ENCODE assay signal across 8 cellular contexts in the genomic region with DNA sequence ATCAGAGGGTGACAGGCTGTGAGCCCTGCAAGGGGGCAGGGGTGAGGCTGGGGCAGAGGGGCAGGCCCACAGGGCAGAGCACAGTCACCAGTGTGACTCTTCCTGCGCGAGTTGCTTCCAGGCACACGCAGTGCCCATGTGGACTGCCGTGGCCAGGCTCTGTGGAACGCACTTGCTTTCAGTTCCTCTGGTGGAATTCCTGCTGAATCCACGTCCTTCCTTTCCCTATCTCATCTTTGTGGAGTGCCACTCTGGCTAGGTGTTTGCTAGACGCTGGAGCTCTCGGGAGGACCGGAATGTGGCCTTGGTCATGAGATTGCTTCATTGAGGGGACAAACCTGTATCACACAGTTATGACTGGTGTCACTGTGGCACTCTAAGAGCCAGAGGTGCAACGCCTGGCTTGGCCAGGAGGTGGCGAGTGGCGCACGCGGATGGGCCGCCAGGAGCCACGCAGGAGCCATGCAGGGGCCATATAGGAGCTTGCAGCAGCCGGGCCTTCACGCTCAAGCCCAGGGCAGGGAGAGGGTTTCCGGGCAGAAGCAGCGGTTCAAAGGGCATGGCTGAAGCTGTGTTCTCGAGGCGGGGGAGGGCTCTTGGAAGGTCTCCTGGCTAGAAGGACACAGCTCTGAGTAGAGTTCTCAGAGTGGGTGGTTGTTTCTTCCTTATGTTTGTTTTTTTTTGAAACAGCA. TPM values are rescaled to one million over a fixed set of nuclear protein-coding genes. Genes with fewer than 3 reads are reported as not detected.
A peak's percentile ranks its signal among the peaks of the same experiment; 100 is the strongest.
DNase-seq lines count a peak whose midpoint lies in the region; ATAC-seq, FAIRE-seq and TF ChIP-seq lines count a peak whose summit lies in the region.

No MANE protein-coding gene starts in this region.

- no peaks in the 10 kb centered on the region for H3K9me3 Mint-ChIP-seq in activated naive CD8-positive, alpha-beta T cell treated with anti-CD3 and anti-CD28 coated beads for 36 hours

- peaks cover 10% of the 10 kb centered on the region; the same call in 1 of the 2 replicates for H3F3A ChIP-seq in SU-DHL-6 (ENCODE audit: insufficient read depth)

- H3K9me3 ChIP-seq in Karpas-422 (ENCODE audit: low read length) = no peaks in the 10 kb centered on the region
- H3K9me3 ChIP-seq in SU-DHL-6 (ENCODE audit: insufficient read depth, low read length) = no peaks in the 10 kb centered on the region

- H3K27me3 ChIP-seq in Karpas-422 (ENCODE audit: low read length) (no peaks in the 10 kb centered on the region), SU-DHL-6 (ENCODE audit: low read length) (no peaks in the 10 kb centered on the region)

- peak; percentile 88 for ATAC-seq in Right ventricle myocardium superior (ENCODE audit: poor library complexity)
- ATAC-seq in HG02981 (IDR thresholded peaks at IDR 0.05; ENCODE audit: unreplicated experiment) = no peak

- H3K36me3 Mint-ChIP-seq in activated naive CD8-positive, alpha-beta T cell treated with anti-CD3 and anti-CD28 coated beads for 36 hours = peaks cover 31% of the 10 kb centered on the region

- no peak overlapping the region for H3K4me3 ChIP-seq in Karpas-422 (ENCODE audit: low read length)
- H3K4me3 ChIP-seq in SU-DHL-6 (ENCODE audit: insufficient read depth, low read length, poor library complexity, severe bottlenecking) = no peak overlapping the region

- peaks cover 58% of the 10 kb centered on the region for H3K79me2 ChIP-seq in Karpas-422 (ENCODE audit: low read length)
- peaks cover 23% of the 10 kb centered on the region; the same call in 1 of the 2 replicates for H3K79me2 ChIP-seq in SU-DHL-6 (ENCODE audit: insufficient read depth, low read length)

- H3K4me1 ChIP-seq in Karpas-422 (ENCODE audit: low read length) = peaks cover 25% of the 10 kb centered on the region

- no peak overlapping the region for H3K4me3 Mint-ChIP-seq in activated naive CD8-positive, alpha-beta T cell treated with anti-CD3 and anti-CD28 coated beads for 36 hours

- intact Hi-C loops in Right ventricle myocardium superior (cut with DNase I) = no loop called here
- intact Hi-C loops in posterior vena cava (cut with DNase I) = no loop called here

- peak; percentile 90 for TF ChIP-seq CTCF in SU-DHL-6 (IDR thresholded peaks at IDR 0.05; ENCODE audit: insufficient read depth, low read length, poor library complexity, severe bottlenecking)

- H2AFZ ChIP-seq in Karpas-422 (ENCODE audit: low read length) (no peak overlapping the region), SU-DHL-6 (ENCODE audit: low read depth, low read length, severe bottlenecking) (no peak overlapping the region)

- H3K27me3 Mint-ChIP-seq in activated naive CD8-positive, alpha-beta T cell treated with anti-CD3 and anti-CD28 coated beads for 36 hours = no peaks in the 10 kb centered on the region

- peak; percentile 89 for FAIRE-seq in urothelium cell line (lab: Jason Lieb, UNC)

- H3K27ac ChIP-seq in Karpas-422 (ENCODE audit: low read length) (no peak overlapping the region), SU-DHL-6 (ENCODE audit: low read depth, low read length) (no peak overlapping the region)

- no peaks in the 10 kb centered on the region for H3K9me2 ChIP-seq in Karpas-422 (replicated peaks; ENCODE audit: insufficient read depth, low read length)
- H3K9me2 ChIP-seq in SU-DHL-6 (replicated peaks; ENCODE audit: insufficient read depth, low read length) = no peaks in the 10 kb centered on the region

- peak; percentile 88 for DNase-seq in ELF-1 (ENCODE audit: low read depth, low spot score)
- DNase-seq in Karpas-422 = peak; percentile 94
- DNase-seq in activated naive CD8-positive, alpha-beta T cell treated with anti-CD3 and anti-CD28 coated beads for 36 hours = peak; percentile 76
- DNase-seq in Right ventricle myocardium superior = peak; percentile 86
- peak; percentile 91 for DNase-seq in posterior vena cava (ENCODE audit: low spot score)
- DNase-seq in urothelium cell line (ENCODE audit: low spot score) = peak; percentile 83

- H3K27ac Mint-ChIP-seq in activated naive CD8-positive, alpha-beta T cell treated with anti-CD3 and anti-CD28 coated beads for 36 hours = no peak overlapping the region

- H3K4me1 Mint-ChIP-seq in activated naive CD8-positive, alpha-beta T cell treated with anti-CD3 and anti-CD28 coated beads for 36 hours = peaks cover 13% of the 10 kb centered on the region

- H3K4me2 ChIP-seq in Karpas-422 (ENCODE audit: low read depth, low read length, poor library complexity, severe bottlenecking) (no peak overlapping the region), SU-DHL-6 (ENCODE audit: low read depth, low read length, poor library complexity, severe bottlenecking) (no peak overlapping the region)

- H3K36me3 ChIP-seq in Karpas-422 (ENCODE audit: insufficient read depth, low read length) = peaks cover 20% of the 10 kb centered on the region
- H3K36me3 ChIP-seq in SU-DHL-6 (ENCODE audit: low read length) = peaks cover 4% of the 10 kb centered on the region; the same call in 1 of the 2 replicates

- H3K9ac ChIP-seq in Karpas-422 (ENCODE audit: low read length) (0 out of 2 replicates have a peak overlapping the region, but pooled peaks have one; percentile 23), SU-DHL-6 (ENCODE audit: low read length) (no peak overlapping the region)

- peaks cover 19% of the 10 kb centered on the region; the same call in 1 of the 2 replicates for H4K20me1 ChIP-seq in Karpas-422 (ENCODE audit: insufficient read depth, low read depth, low read length)
- no peaks in the 10 kb centered on the region; the same call in 1 of the 2 replicates for H4K20me1 ChIP-seq in SU-DHL-6 (ENCODE audit: low read depth, low read length)

RNA-seq across cellular contexts. Expression of gene TBC1D22A, which starts 36.1 kb away (rescaled TPM):
- total RNA-seq in Karpas-422 (2014; rRNA removed; shearing (Covaris generic); ENCODE audit: low replicate concordance) = 27.7 and 39.2 TPM in 2 replicates
- total RNA-seq in activated naive CD8-positive, alpha-beta T cell treated with anti-CD3 and anti-CD28 coated beads for 36 hours = 10 to 100 TPM; 42.1 to 42.4 TPM
- 14.0 TPM for total RNA-seq in Right ventricle myocardium superior
- 10 to 100 TPM; 19.3 to 21.7 TPM for total RNA-seq in posterior vena cava
